ENCODE assay signal across 23 cellular contexts in genomic region chr3:196048922-196049566, GRCh38. TPM values are rescaled to one million over a fixed set of nuclear protein-coding genes. Genes with fewer than 3 reads are reported as not detected.
DNase-seq lines count a peak whose midpoint lies in the region; ATAC-seq and TF ChIP-seq lines count a peak whose summit lies in the region.
"Had no signal": no experiment of that assay in that cellular context is flagged by ENCODE, and none has a peak within 500 bp of the region (broad histone marks: within the 10 kb centered on the region; RNA-seq: fewer than 3 reads in every experiment).

No MANE protein-coding gene starts in this region.

- H2AK5ac ChIP-seq in IMR-90 (ENCODE audit: low read depth, low read length) = no peak overlapping the region

- no peaks in the 10 kb centered on the region; the same call in 1 of the 2 replicates for H3K9me1 ChIP-seq in IMR-90 (ENCODE audit: insufficient read depth, low read length)

- TF ChIP-seq POLR2A in IMR-90 (IDR thresholded peaks at IDR 0.05; ENCODE audit: low read depth, low read length) = no peak

- no peak overlapping the region for H4K91ac ChIP-seq in IMR-90 (ENCODE audit: insufficient read depth, low read depth, low read length)

- intact Hi-C loops in activated CD8-positive, alpha-beta T cell treated with anti-CD3 and anti-CD28 coated beads for 36 hours (cut with micrococcal nuclease) = no loop called here
- intact Hi-C loops in IMR-90 (cut with micrococcal nuclease) = no loop called here

- no peak for TF ChIP-seq RAD21 in IMR-90 (IDR thresholded peaks at IDR 0.05; ENCODE audit: low read length)

- no peaks in the 10 kb centered on the region for H3K9me3 Mint-ChIP-seq in activated CD8-positive, alpha-beta T cell treated with anti-CD3 and anti-CD28 coated beads for 36 hours
- no peaks in the 10 kb centered on the region for H3K9me3 Mint-ChIP-seq in activated CD8-positive, alpha-beta T cell treated with anti-CD3 and anti-CD28 coated beads, Interleukin-2, amount 10 ng/mL, durations not matched to agents 7 days and 5 days (ENCODE audit: insufficient read depth)
- no peaks in the 10 kb centered on the region for H3K9me3 Mint-ChIP-seq in activated naive CD8-positive, alpha-beta T cell treated with anti-CD3 and anti-CD28 coated beads, Interleukin-2, amount 50 U/mL, for 24 hours
- H3K9me3 Mint-ChIP-seq in nephron progenitor cell = no peaks in the 10 kb centered on the region

- no peak overlapping the region for H2BK20ac ChIP-seq in IMR-90 (ENCODE audit: low read depth, low read length)

- no peak overlapping the region for H2AK9ac ChIP-seq in IMR-90 (replicated peaks; ENCODE audit: low read depth, low read length, poor library complexity)

- H2AFZ ChIP-seq in IMR-90 (replicated peaks; ENCODE audit: low read length, poor library complexity) = no peak overlapping the region

- TF ChIP-seq CTCF in activated CD8-positive, alpha-beta T cell treated with anti-CD3 and anti-CD28 coated beads for 36 hours (IDR thresholded peaks at IDR 0.05) = no peak
- TF ChIP-seq CTCF in IMR-90 (conservative IDR thresholded peaks at IDR 0.05; ENCODE audit: low read depth, low read length) (no peak), nephron progenitor cell (IDR thresholded peaks at IDR 0.05) (no peak)

- peaks cover 57% of the 10 kb centered on the region for H3K36me3 Mint-ChIP-seq in activated CD8-positive, alpha-beta T cell treated with anti-CD3 and anti-CD28 coated beads for 36 hours (ENCODE audit: low read depth)
- peaks cover 60% of the 10 kb centered on the region for H3K36me3 Mint-ChIP-seq in activated CD8-positive, alpha-beta T cell treated with anti-CD3 and anti-CD28 coated beads, Interleukin-2, amount 10 ng/mL, durations not matched to agents 7 days and 5 days (ENCODE audit: low read depth)
- H3K36me3 Mint-ChIP-seq in activated naive CD8-positive, alpha-beta T cell treated with anti-CD3 and anti-CD28 coated beads, Interleukin-2, amount 50 U/mL, for 24 hours (ENCODE audit: low read depth) = peaks cover 52% of the 10 kb centered on the region
- H3K36me3 Mint-ChIP-seq in nephron progenitor cell (ENCODE audit: low read depth) = peaks cover 43% of the 10 kb centered on the region

- no peak overlapping the region for H2BK15ac ChIP-seq in IMR-90 (ENCODE audit: low read depth, low read length)

- no peak overlapping the region for H3K4me3 ChIP-seq in IMR-90 (ENCODE audit: insufficient read depth, low read depth, low read length)

- POLR2A ChIA-PET in activated CD8-positive, alpha-beta T cell treated with anti-CD3 and anti-CD28 coated beads for 36 hours (lab: Charles Lee) = interaction anchor here (1.2 to 4.4 kb wide), 8 partner anchors 10 to 147 kb away, joined by 3 to 21 read pairs (median 6); no protein-coding TSS in a partner anchor
- POLR2A ChIA-PET in activated CD8-positive, alpha-beta T cell treated with anti-CD3 and anti-CD28 coated beads, Interleukin-2, amount 10 ng/mL, durations not matched to agents 7 days and 5 days (lab: Charles Lee) = no interaction called here
- POLR2A ChIA-PET in IMR-90 (lab: Charles Lee; ENCODE audit: unreplicated experiment) = no interaction called here

- H3K9me3 ChIP-seq in IMR-90 (ENCODE audit: control insufficient read depth, insufficient read depth, low read length) = no peaks in the 10 kb centered on the region
- H3K9me3 ChIP-seq: BE2C, SK-N-SH had no signal

- peaks cover 11% of the 10 kb centered on the region for H3K4me1 Mint-ChIP-seq in activated CD8-positive, alpha-beta T cell treated with anti-CD3 and anti-CD28 coated beads for 36 hours (ENCODE audit: low read depth)
- H3K4me1 Mint-ChIP-seq in activated CD8-positive, alpha-beta T cell treated with anti-CD3 and anti-CD28 coated beads, Interleukin-2, amount 10 ng/mL, durations not matched to agents 7 days and 5 days (ENCODE audit: low read depth) = no peaks in the 10 kb centered on the region
- H3K4me1 Mint-ChIP-seq in activated naive CD8-positive, alpha-beta T cell treated with anti-CD3 and anti-CD28 coated beads, Interleukin-2, amount 50 U/mL, for 24 hours = peaks cover 8% of the 10 kb centered on the region
- peaks cover 14% of the 10 kb centered on the region for H3K4me1 Mint-ChIP-seq in nephron progenitor cell

- no peaks in the 10 kb centered on the region for H3K27me3 ChIP-seq in IMR-90 (ENCODE audit: control insufficient read depth, insufficient read depth, low read length)
- H3K27me3 ChIP-seq: BE2C had no signal

- no peak overlapping the region for H3K9ac ChIP-seq in IMR-90 (ENCODE audit: low read depth, low read length)
- H3K9ac ChIP-seq: SK-N-SH had no signal

- in situ Hi-C loops in IMR-90 (cut with MboI; ENCODE audit: low sequenced_read_pairs) = no loop called here

- H3K18ac ChIP-seq in IMR-90 (ENCODE audit: low read depth, low read length) = no peak overlapping the region

- H3K27ac Mint-ChIP-seq in activated CD8-positive, alpha-beta T cell treated with anti-CD3 and anti-CD28 coated beads for 36 hours = peak overlapping the region; percentile 39
- no peak overlapping the region for H3K27ac Mint-ChIP-seq in activated CD8-positive, alpha-beta T cell treated with anti-CD3 and anti-CD28 coated beads, Interleukin-2, amount 10 ng/mL, durations not matched to agents 7 days and 5 days
- peak overlapping the region; percentile 46 for H3K27ac Mint-ChIP-seq in activated naive CD8-positive, alpha-beta T cell treated with anti-CD3 and anti-CD28 coated beads, Interleukin-2, amount 50 U/mL, for 24 hours
- H3K27ac Mint-ChIP-seq in nephron progenitor cell = peak overlapping the region; percentile 4

- no TSS peak for BruUV-seq in IMR-90 (replicated peaks; lab: Mats Ljungman, UMichigan)

- H3K14ac ChIP-seq in IMR-90 (replicated peaks; ENCODE audit: low read depth, low read length) = no peak overlapping the region

- no CpG with 5 or more reads among the region's 8 CpGs for WGBS in IMR-90 (ENCODE audit: extremely low coverage in 2 of 2, insufficient read length in 1 of 2), 2 experiments

- dilution Hi-C loops in IMR-90 (cut with HindIII; ENCODE audit: low sequenced_read_pairs, unreplicated experiment) = no loop called here

- no peak overlapping the region for H3K23ac ChIP-seq in IMR-90 (ENCODE audit: low read depth, low read length)

- no peak for DNase-seq in activated CD8-positive, alpha-beta T cell treated with anti-CD3 and anti-CD28 coated beads for 36 hours
- DNase-seq in activated CD8-positive, alpha-beta T cell treated with anti-CD3 and anti-CD28 coated beads, Interleukin-2, amount 10 ng/mL, durations not matched to agents 7 days and 5 days = no peak
- DNase-seq in IMR-90 (no peak), nephron progenitor cell (no peak), NCI-H1092 (lab: John Stamatoyannopoulos, UW) (no peak), HCEC 1CT (no peak)
- DNase-seq in activated naive CD8-positive, alpha-beta T cell treated with anti-CD3 and anti-CD28 coated beads, Interleukin-2, amount 50 U/mL, for 24 hours = no peak
- DNase-seq: 8988T, ACHN, BE2C, Kasumi-1, NCI-H1105, NCI-H1436 treated with DMSO at 0.1 percent for 48 hours, NCI-H187 treated with DMSO at 0.1 percent for 48 hours, NCI-H2171 treated with DMSO at 0.1 percent for 48 hours, NCI-H345, NCI-H524, NCI-H774, PC-3, SK-N-SH had no signal

- no peak overlapping the region for H4K5ac ChIP-seq in IMR-90 (ENCODE audit: low read depth, low read length)

- no peak overlapping the region for H3K56ac ChIP-seq in IMR-90 (ENCODE audit: extremely low read depth, insufficient read depth, low read length)

- H4K8ac ChIP-seq in IMR-90 (ENCODE audit: low read depth in 2 of 2, low read length in 2 of 2) = no peak overlapping the region

- H3K27me3 Mint-ChIP-seq in activated CD8-positive, alpha-beta T cell treated with anti-CD3 and anti-CD28 coated beads for 36 hours = no peaks in the 10 kb centered on the region
- no peaks in the 10 kb centered on the region for H3K27me3 Mint-ChIP-seq in activated CD8-positive, alpha-beta T cell treated with anti-CD3 and anti-CD28 coated beads, Interleukin-2, amount 10 ng/mL, durations not matched to agents 7 days and 5 days (ENCODE audit: low read depth)
- no peaks in the 10 kb centered on the region for H3K27me3 Mint-ChIP-seq in activated naive CD8-positive, alpha-beta T cell treated with anti-CD3 and anti-CD28 coated beads, Interleukin-2, amount 50 U/mL, for 24 hours
- H3K27me3 Mint-ChIP-seq in nephron progenitor cell (ENCODE audit: low read depth, poor library complexity) = peaks cover 3% of the 10 kb centered on the region

- no peak overlapping the region for H3K4me2 ChIP-seq in IMR-90 (ENCODE audit: low read depth, low read length)
- H3K4me2 ChIP-seq: SK-N-SH had no signal

- CTCF ChIA-PET in activated CD8-positive, alpha-beta T cell treated with anti-CD3 and anti-CD28 coated beads for 36 hours (lab: Charles Lee) = interaction anchor here (0.7 to 4.9 kb wide), 5 partner anchors 9 to 438 kb away, joined by 3 to 31 read pairs (median 3); no protein-coding TSS in a partner anchor
- CTCF ChIA-PET in activated CD8-positive, alpha-beta T cell treated with anti-CD3 and anti-CD28 coated beads, Interleukin-2, amount 10 ng/mL, durations not matched to agents 7 days and 5 days (lab: Charles Lee) = interaction anchor here (1.3 to 4.8 kb wide), 4 partner anchors 7 to 45 kb away, joined by 3 to 17 read pairs (median 5); no protein-coding TSS in a partner anchor
- CTCF ChIA-PET in IMR-90 (lab: Yijun Ruan, JAX) = no interaction called here

- H3K79me1 ChIP-seq in IMR-90 (ENCODE audit: low read depth in 1 of 2, low read length in 2 of 2) = no peaks in the 10 kb centered on the region

- H3K4me1 ChIP-seq in IMR-90 (ENCODE audit: control insufficient read depth, insufficient read depth, low read length) = peaks cover 2% of the 10 kb centered on the region; the same call in 1 of the 2 replicates

- no peak overlapping the region for H2BK120ac ChIP-seq in IMR-90 (ENCODE audit: low read depth, low read length)

- H3K27ac ChIP-seq in IMR-90 (ENCODE audit: insufficient read depth, low read length) = no peak overlapping the region
- H3K27ac ChIP-seq: HL-60 had no signal

- no peaks in the 10 kb centered on the region for H4K20me1 ChIP-seq in IMR-90 (ENCODE audit: insufficient read depth, low read length)

- no peak for ATAC-seq in activated CD8-positive, alpha-beta T cell treated with anti-CD3 and anti-CD28 coated beads for 36 hours
- no peak for ATAC-seq in activated CD8-positive, alpha-beta T cell treated with anti-CD3 and anti-CD28 coated beads, Interleukin-2, amount 10 ng/mL, durations not matched to agents 7 days and 5 days
- peak; percentile 60 for ATAC-seq in IMR-90 (ENCODE audit: low read depth)
- ATAC-seq in activated naive CD8-positive, alpha-beta T cell treated with anti-CD3 and anti-CD28 coated beads, Interleukin-2, amount 50 U/mL, for 24 hours = peak; percentile 4
- ATAC-seq in HG02973 (IDR thresholded peaks at IDR 0.05; ENCODE audit: unreplicated experiment) = no peak
- ATAC-seq: PC-3 had no signal

- no peak overlapping the region for H3K4me3 Mint-ChIP-seq in activated CD8-positive, alpha-beta T cell treated with anti-CD3 and anti-CD28 coated beads for 36 hours
- H3K4me3 Mint-ChIP-seq in activated CD8-positive, alpha-beta T cell treated with anti-CD3 and anti-CD28 coated beads, Interleukin-2, amount 10 ng/mL, durations not matched to agents 7 days and 5 days = no peak overlapping the region
- H3K4me3 Mint-ChIP-seq in activated naive CD8-positive, alpha-beta T cell treated with anti-CD3 and anti-CD28 coated beads, Interleukin-2, amount 50 U/mL, for 24 hours = no peak overlapping the region
- no peak overlapping the region for H3K4me3 Mint-ChIP-seq in nephron progenitor cell
- H3K4me3 Mint-ChIP-seq: CD14-positive monocyte had no signal

- no peak overlapping the region for H2BK5ac ChIP-seq in IMR-90 (ENCODE audit: low read depth, low read length, poor library complexity, severe bottlenecking)

- H3K36me3 ChIP-seq in IMR-90 (ENCODE audit: control insufficient read depth, insufficient read depth, low read length) = peaks cover 32% of the 10 kb centered on the region

- H3K4ac ChIP-seq in IMR-90 (ENCODE audit: low read depth, low read length) = no peak overlapping the region

RNA-seq across cellular contexts. Expression of gene TFRC, which starts 32.8 kb away (rescaled TPM):
- total RNA-seq in activated CD8-positive, alpha-beta T cell treated with anti-CD3 and anti-CD28 coated beads for 36 hours = 100 to 1,000 TPM; 521 to 524 TPM
- total RNA-seq in activated CD8-positive, alpha-beta T cell treated with anti-CD3 and anti-CD28 coated beads, Interleukin-2, amount 10 ng/mL, durations not matched to agents 7 days and 5 days = 100 to 1,000 TPM; 282 to 298 TPM
- 156 and 207 TPM in 2 replicates for total RNA-seq in IMR-90 (2012; rRNA removed)
- 57.1 and 78.6 TPM in 2 replicates for polyA plus RNA-seq in IMR-90 (2012; rRNA removed)
- 11.4 and 18.2 TPM in 2 replicates for polyA plus RNA-seq in IMR-90 (2012; cell fraction: cytosol; rRNA removed)
- 4.6 and 55.9 TPM in 2 replicates for polyA plus RNA-seq in IMR-90 (2012; cell fraction: nucleus; rRNA removed; ENCODE audit: low replicate concordance)

Comparison
In these comparisons a context has a peak if more than half of its experiments do, and no peak if none do; other contexts are left out.
1. ATAC-seq: peak in IMR-90 (single experiment) and activated naive CD8-positive, alpha-beta T cell treated with anti-CD3 and anti-CD28 coated beads, Interleukin-2, amount 50 U/mL, for 24 hours (single experiment); none in activated CD8-positive, alpha-beta T cell treated with anti-CD3 and anti-CD28 coated beads for 36 hours (single experiment), activated CD8-positive, alpha-beta T cell treated with anti-CD3 and anti-CD28 coated beads, Interleukin-2, amount 10 ng/mL, durations not matched to agents 7 days and 5 days (single experiment) and HG02973 (single experiment).